In the genomic region with DNA sequence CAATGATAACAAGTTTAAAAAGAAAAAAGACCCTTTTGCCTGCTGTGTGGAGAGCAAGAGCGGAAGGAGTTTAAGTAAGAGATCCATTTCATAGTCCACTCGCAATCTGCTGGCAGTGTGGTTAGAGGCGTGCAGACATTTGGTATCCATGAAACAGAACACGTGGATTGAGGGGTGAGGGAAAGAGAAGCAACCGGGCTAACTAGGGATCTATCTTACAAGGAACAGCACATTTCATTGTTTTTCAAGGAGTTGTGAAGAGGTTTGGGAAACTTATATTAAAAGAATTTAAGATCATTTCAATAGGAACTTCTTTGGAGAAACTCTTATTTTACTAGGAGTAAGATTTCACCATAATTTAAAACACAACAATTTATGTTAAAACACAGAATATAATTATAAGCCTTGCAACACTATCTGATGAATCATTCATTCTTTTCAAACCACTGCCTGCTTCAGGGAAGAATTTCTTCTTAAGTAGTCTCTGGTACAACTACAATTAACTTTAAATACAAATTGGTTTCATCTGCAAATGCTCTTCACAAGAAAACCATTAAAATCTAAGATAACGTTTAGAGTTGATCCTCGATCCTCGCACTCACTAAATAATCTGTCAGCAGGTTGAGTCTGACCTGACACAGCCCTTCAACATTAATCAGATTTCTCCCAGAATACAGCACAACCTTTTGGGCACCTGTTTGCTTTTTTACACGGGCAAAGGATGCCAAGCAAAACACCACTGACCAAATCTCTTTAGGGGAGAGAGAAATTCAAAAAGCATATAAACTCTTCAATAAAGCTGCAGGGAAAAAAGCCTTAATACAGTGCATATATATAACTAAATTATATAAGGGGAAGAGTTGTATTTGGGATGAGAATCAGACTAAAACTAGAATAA, we compare ENCODE assay signal across 1 cellular context.
TF ChIP-seq lines count a peak whose summit lies in the region.

No MANE protein-coding gene starts in this region.

TF ChIP-seq in HEK293, 187 proteins besides CTCF, POLR2A, EP300 and RAD21 (continued from another document):
- TF ChIP-seq, protein P1, sequence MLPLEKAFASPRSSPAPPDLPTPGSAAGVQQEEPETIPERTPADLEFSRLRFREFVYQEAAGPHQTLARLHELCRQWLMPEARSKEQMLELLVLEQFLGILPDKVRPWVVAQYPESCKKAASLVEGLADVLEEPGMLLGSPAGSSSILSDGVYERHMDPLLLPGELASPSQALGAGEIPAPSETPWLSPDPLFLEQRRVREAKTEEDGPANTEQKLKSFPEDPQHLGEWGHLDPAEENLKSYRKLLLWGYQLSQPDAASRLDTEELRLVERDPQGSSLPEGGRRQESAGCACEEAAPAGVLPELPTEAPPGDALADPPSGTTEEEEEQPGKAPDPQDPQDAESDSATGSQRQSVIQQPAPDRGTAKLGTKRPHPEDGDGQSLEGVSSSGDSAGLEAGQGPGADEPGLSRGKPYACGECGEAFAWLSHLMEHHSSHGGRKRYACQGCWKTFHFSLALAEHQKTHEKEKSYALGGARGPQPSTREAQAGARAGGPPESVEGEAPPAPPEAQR (tag by site-specific recombination; IDR thresholded peaks at IDR 0.05): no peak
- TF ChIP-seq ZNF266 (tag by site-specific recombination; IDR thresholded peaks at IDR 0.05; ENCODE audit: low read depth) (no peak), ZNF514 (tag by site-specific recombination; IDR thresholded peaks at IDR 0.05) (no peak), ZEB2 (tag by site-specific recombination; IDR thresholded peaks at IDR 0.05) (no peak), ZNF623 (tag by site-specific recombination; IDR thresholded peaks at IDR 0.05) (no peak), ZNF529 (tag by site-specific recombination; IDR thresholded peaks at IDR 0.05; ENCODE audit: insufficient replicate concordance) (no peak), TCF7L2 (IDR thresholded peaks at IDR 0.05; ENCODE audit: borderline replicate concordance, low read depth, low read length) (no peak), ZNF660 (tag by site-specific recombination; IDR thresholded peaks at IDR 0.05) (peak; percentile 81), ZNF423 (tag by site-specific recombination; IDR thresholded peaks at IDR 0.05) (no peak), ZNF707 (tag by site-specific recombination; IDR thresholded peaks at IDR 0.05) (no peak), ZNF37A (tag by site-specific recombination; IDR thresholded peaks at IDR 0.05) (no peak), ZBTB17 (tag by site-specific recombination; IDR thresholded peaks at IDR 0.05) (peak; percentile 67), ZNF23 (tag by site-specific recombination; IDR thresholded peaks at IDR 0.05; ENCODE audit: borderline replicate concordance) (no peak), ZNF658 (tag by site-specific recombination; IDR thresholded peaks at IDR 0.05) (no peak), YY2 (tag by site-specific recombination; IDR thresholded peaks at IDR 0.05) (no peak), ZNF324 (tag by site-specific recombination; IDR thresholded peaks at IDR 0.05) (no peak), ZNF157 (tag by site-specific recombination; IDR thresholded peaks at IDR 0.05) (no peak), ZFP37 (tag by site-specific recombination; IDR thresholded peaks at IDR 0.05) (no peak), ZNF274 (IDR thresholded peaks at IDR 0.05; ENCODE audit: low read length) (no peak), ZNF274 (tag by site-specific recombination; IDR thresholded peaks at IDR 0.05; ENCODE audit: borderline replicate concordance) (no peak), ZNF548 (tag by site-specific recombination; IDR thresholded peaks at IDR 0.05) (no peak), SCRT1 (tag by site-specific recombination; IDR thresholded peaks at IDR 0.05; ENCODE audit: borderline replicate concordance) (peak; percentile 72; the same call in 1 of the 2 replicates), ZBTB7A (tag by site-specific recombination; IDR thresholded peaks at IDR 0.05; ENCODE audit: low read depth) (no peak), TRIM28 (IDR thresholded peaks at IDR 0.05; ENCODE audit: borderline replicate concordance, low read length) (no peak), SETDB1 (IDR thresholded peaks at IDR 0.05; ENCODE audit: insufficient read length, low read length) (no peak), ZNF596 (tag by site-specific recombination; IDR thresholded peaks at IDR 0.05) (no peak), ZNF132 (tag by site-specific recombination; IDR thresholded peaks at IDR 0.05; ENCODE audit: borderline replicate concordance) (no peak)
- TF ChIP-seq, protein P2, sequence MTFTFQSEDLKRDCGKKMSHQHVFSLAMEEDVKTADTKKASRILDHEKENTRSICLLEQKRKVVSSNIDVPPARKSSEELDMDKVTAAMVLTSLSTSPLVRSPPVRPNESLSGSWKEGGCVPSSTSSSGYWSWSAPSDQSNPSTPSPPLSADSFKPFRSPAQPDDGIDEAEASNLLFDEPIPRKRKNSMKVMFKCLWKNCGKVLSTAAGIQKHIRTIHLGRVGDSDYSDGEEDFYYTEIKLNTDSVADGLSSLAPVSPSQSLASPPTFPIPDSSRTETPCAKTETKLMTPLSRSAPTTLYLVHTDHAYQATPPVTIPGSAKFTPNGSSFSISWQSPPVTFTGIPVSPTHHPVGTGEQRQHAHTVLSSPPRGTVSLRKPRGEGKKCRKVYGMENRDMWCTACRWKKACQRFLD (tag by site-specific recombination; IDR thresholded peaks at IDR 0.05): no peak
- TF ChIP-seq, protein P3, sequence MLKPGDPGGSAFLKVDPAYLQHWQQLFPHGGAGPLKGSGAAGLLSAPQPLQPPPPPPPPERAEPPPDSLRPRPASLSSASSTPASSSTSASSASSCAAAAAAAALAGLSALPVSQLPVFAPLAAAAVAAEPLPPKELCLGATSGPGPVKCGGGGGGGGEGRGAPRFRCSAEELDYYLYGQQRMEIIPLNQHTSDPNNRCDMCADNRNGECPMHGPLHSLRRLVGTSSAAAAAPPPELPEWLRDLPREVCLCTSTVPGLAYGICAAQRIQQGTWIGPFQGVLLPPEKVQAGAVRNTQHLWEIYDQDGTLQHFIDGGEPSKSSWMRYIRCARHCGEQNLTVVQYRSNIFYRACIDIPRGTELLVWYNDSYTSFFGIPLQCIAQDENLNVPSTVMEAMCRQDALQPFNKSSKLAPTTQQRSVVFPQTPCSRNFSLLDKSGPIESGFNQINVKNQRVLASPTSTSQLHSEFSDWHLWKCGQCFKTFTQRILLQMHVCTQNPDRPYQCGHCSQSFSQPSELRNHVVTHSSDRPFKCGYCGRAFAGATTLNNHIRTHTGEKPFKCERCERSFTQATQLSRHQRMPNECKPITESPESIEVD (tag by site-specific recombination; IDR thresholded peaks at IDR 0.05): peak; percentile 90
- TF ChIP-seq, protein P4, sequence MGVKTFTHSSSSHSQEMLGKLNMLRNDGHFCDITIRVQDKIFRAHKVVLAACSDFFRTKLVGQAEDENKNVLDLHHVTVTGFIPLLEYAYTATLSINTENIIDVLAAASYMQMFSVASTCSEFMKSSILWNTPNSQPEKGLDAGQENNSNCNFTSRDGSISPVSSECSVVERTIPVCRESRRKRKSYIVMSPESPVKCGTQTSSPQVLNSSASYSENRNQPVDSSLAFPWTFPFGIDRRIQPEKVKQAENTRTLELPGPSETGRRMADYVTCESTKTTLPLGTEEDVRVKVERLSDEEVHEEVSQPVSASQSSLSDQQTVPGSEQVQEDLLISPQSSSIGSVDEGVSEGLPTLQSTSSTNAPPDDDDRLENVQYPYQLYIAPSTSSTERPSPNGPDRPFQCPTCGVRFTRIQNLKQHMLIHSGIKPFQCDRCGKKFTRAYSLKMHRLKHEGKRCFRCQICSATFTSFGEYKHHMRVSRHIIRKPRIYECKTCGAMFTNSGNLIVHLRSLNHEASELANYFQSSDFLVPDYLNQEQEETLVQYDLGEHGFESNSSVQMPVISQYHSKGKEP (tag by site-specific recombination; IDR thresholded peaks at IDR 0.05): no peak
- TF ChIP-seq, protein P5, sequence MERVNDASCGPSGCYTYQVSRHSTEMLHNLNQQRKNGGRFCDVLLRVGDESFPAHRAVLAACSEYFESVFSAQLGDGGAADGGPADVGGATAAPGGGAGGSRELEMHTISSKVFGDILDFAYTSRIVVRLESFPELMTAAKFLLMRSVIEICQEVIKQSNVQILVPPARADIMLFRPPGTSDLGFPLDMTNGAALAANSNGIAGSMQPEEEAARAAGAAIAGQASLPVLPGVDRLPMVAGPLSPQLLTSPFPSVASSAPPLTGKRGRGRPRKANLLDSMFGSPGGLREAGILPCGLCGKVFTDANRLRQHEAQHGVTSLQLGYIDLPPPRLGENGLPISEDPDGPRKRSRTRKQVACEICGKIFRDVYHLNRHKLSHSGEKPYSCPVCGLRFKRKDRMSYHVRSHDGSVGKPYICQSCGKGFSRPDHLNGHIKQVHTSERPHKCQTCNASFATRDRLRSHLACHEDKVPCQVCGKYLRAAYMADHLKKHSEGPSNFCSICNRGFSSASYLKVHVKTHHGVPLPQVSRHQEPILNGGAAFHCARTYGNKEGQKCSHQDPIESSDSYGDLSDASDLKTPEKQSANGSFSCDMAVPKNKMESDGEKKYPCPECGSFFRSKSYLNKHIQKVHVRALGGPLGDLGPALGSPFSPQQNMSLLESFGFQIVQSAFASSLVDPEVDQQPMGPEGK (tag by site-specific recombination; IDR thresholded peaks at IDR 0.05): no peak
